7 cellular contexts compared by ENCODE assay signal in genomic region chr11:12411806-12412727, GRCh38. TPM values are rescaled to one million over a fixed set of nuclear protein-coding genes. Genes with fewer than 3 reads are reported as not detected.
A peak's percentile ranks its signal among the peaks of the same experiment; 100 is the strongest.
DNase-seq lines count a peak whose midpoint lies in the region; ATAC-seq, FAIRE-seq and TF ChIP-seq lines count a peak whose summit lies in the region.

No MANE protein-coding gene starts in this region.

- peak; percentile 89 for DNase-seq in GM03348 (ENCODE audit: low spot score)
- peak; percentile 26 for DNase-seq in NOMO-1 treated with DMSO at 0.1 percent for 48 hours (lab: John Stamatoyannopoulos, UW; ENCODE audit: unreplicated experiment)
- DNase-seq in astrocyte (ENCODE audit: low read depth): peak; percentile 95
- DNase-seq in hepatocyte (ENCODE audit: low spot score): peak; percentile 83

- no peak overlapping the region for H2AFZ ChIP-seq in astrocyte (ENCODE audit: low read depth, low read length)
- no peak overlapping the region for H2AFZ ChIP-seq in hepatocyte

- H3K9ac ChIP-seq in astrocyte (ENCODE audit: low read length) (peak overlapping the region; percentile 74), skeletal muscle tissue (ENCODE audit: low read depth in 1 of 3, low read length in 3 of 3) (peak overlapping the region in 2 of 3 donors; percentile 4 to 17)

- peaks cover 7% of the 10 kb centered on the region for H3K36me3 Mint-ChIP-seq in astrocyte (ENCODE audit: low read depth, unreplicated experiment)

- TF ChIP-seq CTCF in astrocyte (IDR thresholded peaks at IDR 0.05; ENCODE audit: insufficient read depth, low read depth, low read length): peak; percentile 73
- peak; percentile 73 for TF ChIP-seq CTCF in hepatocyte (IDR thresholded peaks at IDR 0.05; ENCODE audit: poor library complexity)

- H4K20me1 ChIP-seq in astrocyte (ENCODE audit: insufficient read depth, low read length): peaks cover 25% of the 10 kb centered on the region
- H4K20me1 ChIP-seq in hepatocyte (ENCODE audit: insufficient read depth, poor library complexity, severe bottlenecking): no peaks in the 10 kb centered on the region

- H3K36me3 ChIP-seq in astrocyte (ENCODE audit: insufficient read depth, low read length): no peaks in the 10 kb centered on the region
- no peaks in the 10 kb centered on the region for H3K36me3 ChIP-seq in hepatocyte (replicated peaks; ENCODE audit: insufficient read depth, low read depth)
- H3K36me3 ChIP-seq in skeletal muscle tissue (ENCODE audit: control insufficient read depth in 3 of 3, insufficient read depth in 3 of 3, low read length in 3 of 3): no peaks in the 10 kb centered on the region

- no peaks in the 10 kb centered on the region for H3K27me3 ChIP-seq in astrocyte (ENCODE audit: insufficient read depth, low read length)
- H3K27me3 ChIP-seq in hepatocyte: no peaks in the 10 kb centered on the region
- H3K27me3 ChIP-seq in skeletal muscle tissue (ENCODE audit: control insufficient read depth in 3 of 3, insufficient read depth in 3 of 3, low read length in 3 of 3): no peaks in the 10 kb centered on the region

- H3K4me2 ChIP-seq in astrocyte (ENCODE audit: low read length) (peak overlapping the region; percentile 75), hepatocyte (peak overlapping the region; percentile 30)

- ATAC-seq in HG03175 (IDR thresholded peaks at IDR 0.05; ENCODE audit: unreplicated experiment): peak; percentile 52
- no peak for ATAC-seq in GM21360 (IDR thresholded peaks at IDR 0.05; ENCODE audit: unreplicated experiment)

- no peaks in the 10 kb centered on the region for H3K27me3 Mint-ChIP-seq in astrocyte (ENCODE audit: low read depth, unreplicated experiment)

- H3K9me3 Mint-ChIP-seq in astrocyte (ENCODE audit: unreplicated experiment): no peaks in the 10 kb centered on the region

- H3K79me2 ChIP-seq in astrocyte (ENCODE audit: insufficient read depth, low read length) (peaks cover 93% of the 10 kb centered on the region), hepatocyte (peaks cover 89% of the 10 kb centered on the region)

- WGBS in hepatocyte (ENCODE audit: low lambda C conversion rate, missing lambda C conversion rate): 36% methylated on average over 7 of the region's 7 CpGs

- H3K4me3 ChIP-seq in astrocyte (ENCODE audit: insufficient read depth, low read depth, low read length) (no peak overlapping the region), hepatocyte (no peak overlapping the region), skeletal muscle tissue (ENCODE audit: low read length in 3 of 3) (no peak overlapping the region)

- H3K4me1 Mint-ChIP-seq in astrocyte (ENCODE audit: low read depth, unreplicated experiment): peaks cover 61% of the 10 kb centered on the region

- H3K9me3 ChIP-seq in astrocyte (ENCODE audit: insufficient read depth, low read depth, low read length) (no peaks in the 10 kb centered on the region), hepatocyte (ENCODE audit: low read depth) (no peaks in the 10 kb centered on the region), skeletal muscle tissue (ENCODE audit: control insufficient read depth in 3 of 3, low read length in 3 of 3) (no peaks in the 10 kb centered on the region)

- peak; percentile 96 for FAIRE-seq in astrocyte (lab: Jason Lieb, UNC)

- peak overlapping the region; percentile 15 for H3K4me3 Mint-ChIP-seq in astrocyte (ENCODE audit: unreplicated experiment)

- H3K27ac ChIP-seq in astrocyte (ENCODE audit: low read depth, low read length) (peak overlapping the region; percentile 91), hepatocyte (peak overlapping the region; percentile 83), skeletal muscle tissue (ENCODE audit: low read depth, low read length) (no peak overlapping the region)

- H3K4me1 ChIP-seq in astrocyte (ENCODE audit: insufficient read depth, low read length) (peaks cover 46% of the 10 kb centered on the region), hepatocyte (ENCODE audit: insufficient read depth) (peaks cover 41% of the 10 kb centered on the region), skeletal muscle tissue (ENCODE audit: control insufficient read depth in 3 of 3, insufficient read depth in 3 of 3, low read length in 3 of 3) (peaks cover 30 to 40% (median 34%) of the 10 kb centered on the region in 3 donors)

- H3K27ac Mint-ChIP-seq in astrocyte (ENCODE audit: unreplicated experiment): peak overlapping the region; percentile 95

- no peaks in the 10 kb centered on the region for H3K9me2 ChIP-seq in hepatocyte (replicated peaks; ENCODE audit: insufficient read depth)

RNA-seq across cellular contexts. Expression of gene PARVA, which starts 34.7 kb away (rescaled TPM):
- 106 TPM in 2 replicates for total RNA-seq in astrocyte
- 34.2 and 37.4 TPM in 2 replicates for total RNA-seq in hepatocyte
- polyA plus RNA-seq in hepatocyte: 41.2 and 46.2 TPM in 2 replicates
- total RNA-seq in skeletal muscle tissue: 15.1 TPM

Comparison
In these comparisons a context has a peak if more than half of its experiments do, and no peak if none do; other contexts are left out.
1. DNase-seq: peak in every context shown above with its lines; median percentile 95 in astrocyte; 89 in GM03348; 83 in hepatocyte; 26 in NOMO-1 treated with DMSO at 0.1 percent for 48 hours.